In the genomic region with DNA sequence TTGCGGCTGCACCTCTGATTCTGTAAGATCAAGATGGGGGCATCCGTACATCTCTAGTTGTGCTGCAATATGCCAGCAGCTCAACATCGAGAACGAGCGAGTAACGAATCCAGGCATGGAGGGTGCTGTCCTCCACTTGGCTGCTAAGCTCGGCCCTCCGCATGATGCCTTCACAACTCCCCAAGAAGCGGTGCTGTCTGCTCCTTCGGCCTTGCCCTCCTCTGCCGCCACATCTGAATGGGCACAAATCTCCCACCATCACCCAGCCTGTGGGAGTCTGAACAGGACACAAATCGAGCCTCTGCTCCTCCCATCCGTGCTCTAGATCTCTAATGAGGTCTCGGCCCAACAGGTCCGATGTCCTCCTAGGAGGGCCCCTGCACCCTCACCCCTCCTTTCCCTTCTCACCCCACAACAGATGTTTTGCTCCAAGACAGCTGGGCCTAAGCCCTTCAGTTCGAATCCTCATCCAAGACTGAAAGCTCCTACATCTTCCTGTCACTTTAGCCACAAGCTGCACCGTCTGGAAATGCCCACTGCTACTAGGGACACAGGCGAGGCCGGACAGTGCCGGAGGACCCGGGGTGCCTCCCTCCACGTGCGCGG, we compare ENCODE assay signal across 8 cellular contexts.
A peak's percentile ranks its signal among the peaks of the same experiment; 100 is the strongest.
DNase-seq lines count a peak whose midpoint lies in the region; ATAC-seq and TF ChIP-seq lines count a peak whose summit lies in the region.

No MANE protein-coding gene starts in this region.

- no peaks in the 10 kb centered on the region for H3K27me3 Mint-ChIP-seq in activated CD4-positive, alpha-beta T cell treated with anti-CD3 and anti-CD28 coated beads, Interleukin-2, amount 10 ng/mL, durations not matched to agents 24 days and 14 days

- H3K27ac Mint-ChIP-seq in activated CD4-positive, alpha-beta T cell treated with anti-CD3 and anti-CD28 coated beads, Interleukin-2, amount 10 ng/mL, durations not matched to agents 24 days and 14 days: peak overlapping the region; percentile 97

- H3K9me3 ChIP-seq in heart right ventricle: peaks cover 0 to 11% (median 0%) of the 10 kb centered on the region in 11 donors
- H3K9me3 ChIP-seq in skeletal muscle tissue (ENCODE audit: control insufficient read depth in 3 of 3, low read length in 3 of 3): no peaks in the 10 kb centered on the region

- H3K4me3 ChIP-seq in WI38 (ENCODE audit: low read depth, low read length): peak overlapping the region; percentile 88
- H3K4me3 ChIP-seq in heart right ventricle: peak overlapping the region; percentile 57 to 93 (median 71)
- H3K4me3 ChIP-seq in skeletal muscle tissue (ENCODE audit: low read length in 3 of 3): peak overlapping the region; percentile 87 to 98 (median 92)

- H3K27me3 ChIP-seq in heart right ventricle (no peaks in the 10 kb centered on the region), skeletal muscle tissue (ENCODE audit: control insufficient read depth in 3 of 3, insufficient read depth in 3 of 3, low read length in 3 of 3) (no peaks in the 10 kb centered on the region)

- DNase-seq in activated CD4-positive, alpha-beta T cell treated with anti-CD3 and anti-CD28 coated beads, Interleukin-2, amount 10 ng/mL, durations not matched to agents 24 days and 14 days: peak; percentile 60
- no peak for DNase-seq in activated CD4-positive, alpha-beta T cell treated with anti-CD3 and anti-CD28 coated beads for 1 hour
- DNase-seq in heart right ventricle (no peak), G401 (ENCODE audit: low spot score) (no peak), AG08395 (ENCODE audit: low spot score) (no peak)

- peaks cover 0 to 26% (median 0%) of the 10 kb centered on the region in 9 donors for H3K36me3 ChIP-seq in heart right ventricle
- no peaks in the 10 kb centered on the region for H3K36me3 ChIP-seq in skeletal muscle tissue (ENCODE audit: control insufficient read depth in 3 of 3, insufficient read depth in 3 of 3, low read length in 3 of 3)

- in situ Hi-C loops in G401 (cut with HindIII; ENCODE audit: low sequenced_read_pairs): no loop called here

- peaks cover 22% of the 10 kb centered on the region for H3K9me3 Mint-ChIP-seq in activated CD4-positive, alpha-beta T cell treated with anti-CD3 and anti-CD28 coated beads, Interleukin-2, amount 10 ng/mL, durations not matched to agents 24 days and 14 days

- H3K36me3 Mint-ChIP-seq in activated CD4-positive, alpha-beta T cell treated with anti-CD3 and anti-CD28 coated beads, Interleukin-2, amount 10 ng/mL, durations not matched to agents 24 days and 14 days (ENCODE audit: low read depth): peaks cover 46% of the 10 kb centered on the region

- H3K4me3 Mint-ChIP-seq in activated CD4-positive, alpha-beta T cell treated with anti-CD3 and anti-CD28 coated beads, Interleukin-2, amount 10 ng/mL, durations not matched to agents 24 days and 14 days: peak overlapping the region; percentile 94

- TF ChIP-seq CTCF in WI38 (IDR thresholded peaks at IDR 0.05; ENCODE audit: low read depth, low read length) (no peak), heart right ventricle (IDR thresholded peaks at IDR 0.05) (no peak)

- H3K9ac ChIP-seq in skeletal muscle tissue (ENCODE audit: low read depth in 1 of 3, low read length in 3 of 3): peak overlapping the region; percentile 77 to 91 (median 85)

- intact Hi-C loops in activated CD4-positive, alpha-beta T cell treated with anti-CD3 and anti-CD28 coated beads, Interleukin-2, amount 10 ng/mL, durations not matched to agents 24 days and 14 days (cut with micrococcal nuclease): loop anchor here (1.0 to 10.0 kb wide), 6 partner anchors 87 to 1263 kb away; a partner anchor contains a TSS
- intact Hi-C loops in heart right ventricle (cut with DNase I): loop anchor here in 4 of 10 donors (1.0 to 10.0 kb wide), 3 partner anchors 83 to 87 kb away; a partner anchor contains a TSS

- ATAC-seq in heart right ventricle (peak in 1 of 8 donors; percentile 5), HG02763 (IDR thresholded peaks at IDR 0.05; ENCODE audit: unreplicated experiment) (no peak)

- H3K4me1 ChIP-seq in heart right ventricle (peaks cover 0 to 24% (median 16%) of the 10 kb centered on the region in 9 donors), skeletal muscle tissue (ENCODE audit: control insufficient read depth in 3 of 3, insufficient read depth in 3 of 3, low read length in 3 of 3) (peaks cover 11 to 17% (median 12%) of the 10 kb centered on the region in 3 donors)

- peaks cover 32% of the 10 kb centered on the region for H3K4me1 Mint-ChIP-seq in activated CD4-positive, alpha-beta T cell treated with anti-CD3 and anti-CD28 coated beads, Interleukin-2, amount 10 ng/mL, durations not matched to agents 24 days and 14 days

- WGBS in heart right ventricle, 2 donors: 57 to 59% methylated on average over 24 of the region's 24 CpGs

- H3K27ac ChIP-seq in heart right ventricle: peak overlapping the region in 5 of 10 donors; percentile 49 to 78 (median 70)
- H3K27ac ChIP-seq in skeletal muscle tissue (ENCODE audit: low read depth, low read length): no peak overlapping the region
